ENCODE assay signal across 12 cellular contexts in genomic region chr5:121870489-121870888, GRCh38. TPM values are rescaled to one million over a fixed set of nuclear protein-coding genes. Genes with fewer than 3 reads are reported as not detected.
DNase-seq lines count a peak whose midpoint lies in the region; ATAC-seq and TF ChIP-seq lines count a peak whose summit lies in the region.
"Had no signal": no experiment of that assay in that cellular context is flagged by ENCODE, and none has a peak within 500 bp of the region (broad histone marks: within the 10 kb centered on the region; RNA-seq: fewer than 3 reads in every experiment).

No MANE protein-coding gene starts in this region.

- H3K4me2 ChIP-seq in mesendoderm (ENCODE audit: low read length) = no peak overlapping the region

- H3K79me1 ChIP-seq in mesendoderm (ENCODE audit: low read length) = no peaks in the 10 kb centered on the region

- H2AK5ac ChIP-seq in mesendoderm (ENCODE audit: low read length) = no peak overlapping the region

- H3K27ac Mint-ChIP-seq in brain = no peak overlapping the region
- H3K27ac Mint-ChIP-seq: activated T-helper 17 cell treated with anti-CD3 and anti-CD28 coated beads, Interleukin-2, amount 50 U/mL, for 72 hours; dendritic cell treated with granulocyte-macrophage colony-stimulating factor and Interleukin-4, amounts not matched to agents 40 ng/mL and 50 ng/mL, for 4 days; naive thymus-derived CD8-positive, alpha-beta T cell had no signal

- H2BK5ac ChIP-seq in mesendoderm (ENCODE audit: low read length) = no peak overlapping the region

- H3K4me1 Mint-ChIP-seq in brain = no peaks in the 10 kb centered on the region
- H3K4me1 Mint-ChIP-seq: activated T-helper 17 cell treated with anti-CD3 and anti-CD28 coated beads, Interleukin-2, amount 50 U/mL, for 72 hours had no signal

- H3K9me3 Mint-ChIP-seq in brain = peaks cover 0 to 3% (median 0%) of the 10 kb centered on the region in 5 experiments
- H3K9me3 Mint-ChIP-seq: activated T-helper 17 cell treated with anti-CD3 and anti-CD28 coated beads, Interleukin-2, amount 50 U/mL, for 72 hours; dendritic cell treated with granulocyte-macrophage colony-stimulating factor and Interleukin-4, amounts not matched to agents 40 ng/mL and 50 ng/mL, for 4 days; naive thymus-derived CD8-positive, alpha-beta T cell had no signal

- no peaks in the 10 kb centered on the region for H3K27me3 ChIP-seq in mesendoderm (ENCODE audit: insufficient read depth, low read length, poor library complexity)

- no peak overlapping the region for H3K4ac ChIP-seq in mesendoderm (ENCODE audit: low read depth, low read length)

- TF ChIP-seq CTCF in brain (conservative IDR thresholded peaks at IDR 0.05) = peak; percentile 56 to 73

- H3K36me3 ChIP-seq in mesendoderm (ENCODE audit: control insufficient read depth, insufficient read depth, low read length) = no peaks in the 10 kb centered on the region

- no peak overlapping the region for H3K4me3 Mint-ChIP-seq in brain
- H3K4me3 Mint-ChIP-seq: activated T-helper 17 cell treated with anti-CD3 and anti-CD28 coated beads, Interleukin-2, amount 50 U/mL, for 72 hours; dendritic cell treated with granulocyte-macrophage colony-stimulating factor and Interleukin-4, amounts not matched to agents 40 ng/mL and 50 ng/mL, for 4 days; naive thymus-derived CD8-positive, alpha-beta T cell had no signal

- no peak overlapping the region for H3K27ac ChIP-seq in mesendoderm (ENCODE audit: low read depth, low read length)

- H3K56ac ChIP-seq in mesendoderm (ENCODE audit: low read length) = no peak overlapping the region

- no peak overlapping the region for H4K8ac ChIP-seq in mesendoderm (ENCODE audit: low read depth, low read length)

- no peak for ATAC-seq in HG02884 (IDR thresholded peaks at IDR 0.05; ENCODE audit: unreplicated experiment)
- ATAC-seq: activated T-helper 17 cell treated with anti-CD3 and anti-CD28 coated beads, Interleukin-2, amount 50 U/mL, for 72 hours; naive thymus-derived CD8-positive, alpha-beta T cell had no signal

- DNase-seq in ELR (ENCODE audit: low read depth) (peak; percentile 41), M059J (ENCODE audit: low read depth) (peak; percentile 4), mesendoderm (peak; percentile 30), SHP77 treated with DMSO at 0.1 percent for 48 hours (lab: John Stamatoyannopoulos, UW) (no peak), NCI-H2196 (lab: John Stamatoyannopoulos, UW; ENCODE audit: unreplicated experiment) (no peak)
- DNase-seq: GF-D8; naive thymus-derived CD8-positive, alpha-beta T cell had no signal

- no peak overlapping the region for H2BK120ac ChIP-seq in mesendoderm (ENCODE audit: low read depth, low read length)

- H3K9ac ChIP-seq in mesendoderm (ENCODE audit: low read length) = no peak overlapping the region

- H2BK15ac ChIP-seq in mesendoderm (replicated peaks; ENCODE audit: low read depth) = no peak overlapping the region

- no peaks in the 10 kb centered on the region for H3K4me1 ChIP-seq in mesendoderm (ENCODE audit: control insufficient read depth, low read depth, low read length)

- no peak overlapping the region for H3K18ac ChIP-seq in mesendoderm (ENCODE audit: low read length)

- H3K79me2 ChIP-seq in mesendoderm (ENCODE audit: control insufficient read depth, insufficient read depth, low read length) = no peaks in the 10 kb centered on the region

- H3K23ac ChIP-seq in mesendoderm (ENCODE audit: low read length) = no peak overlapping the region

- H3K4me3 ChIP-seq in mesendoderm (ENCODE audit: low read length) = no peak overlapping the region

- peaks cover 3% of the 10 kb centered on the region for H3K27me3 Mint-ChIP-seq in brain
- H3K27me3 Mint-ChIP-seq: dendritic cell treated with granulocyte-macrophage colony-stimulating factor and Interleukin-4, amounts not matched to agents 40 ng/mL and 50 ng/mL, for 4 days had no signal

- no peaks in the 10 kb centered on the region for H3K36me3 Mint-ChIP-seq in brain
- H3K36me3 Mint-ChIP-seq: naive thymus-derived CD8-positive, alpha-beta T cell had no signal

- no CpG with 5 or more reads among the region's 2 CpGs for WGBS in mesendoderm (ENCODE audit: extremely low coverage, insufficient coverage, low lambda C conversion rate)

- no peak overlapping the region for H4K5ac ChIP-seq in mesendoderm (ENCODE audit: low read length)

RNA-seq across cellular contexts. Expression of gene FTMT, which starts 18.8 kb away (rescaled TPM):
- not detected in 2 replicates for total RNA-seq in M059J (2014; rRNA removed; shearing (Covaris generic))
- polyA plus RNA-seq in brain (ENCODE audit: insufficient read depth, low read depth, low replicate concordance) = not detected
- not detected for polyA plus RNA-seq in mesendoderm (2013, experiment 1 of 2)
- polyA plus RNA-seq in mesendoderm (2013, experiment 2 of 2) = not detected
- total RNA-seq: activated T-helper 17 cell treated with anti-CD3 and anti-CD28 coated beads, Interleukin-2, amount 50 U/mL, for 72 hours; naive thymus-derived CD8-positive, alpha-beta T cell; temporal lobe had no signal
- polyA plus RNA-seq: naive thymus-derived CD8-positive, alpha-beta T cell had no signal

Comparison
In these comparisons a context has a peak if more than half of its experiments do, and no peak if none do; other contexts are left out.
1. DNase-seq: peak in ELR (single experiment), M059J (single experiment) and mesendoderm (single experiment); none in SHP77 treated with DMSO at 0.1 percent for 48 hours (single experiment) and NCI-H2196 (single experiment).